Comparison of ENCODE assay signal across 39 cellular contexts in genomic region chr13:45704211-45704739, GRCh38. TPM values are rescaled to one million over a fixed set of nuclear protein-coding genes. Genes with fewer than 3 reads are reported as not detected.
"Had no signal": no experiment of that assay in that cellular context is flagged by ENCODE, and none has a peak within 500 bp of the region (broad histone marks: within the 10 kb centered on the region; RNA-seq: fewer than 3 reads in every experiment).

No MANE protein-coding gene starts in this region.

- H3K27me3 ChIP-seq: ascending aorta, breast epithelium, esophagus squamous epithelium, gastroesophageal sphincter had no signal

- H3K4me3 Mint-ChIP-seq: activated B cell treated with CpG ODN at 0.5 μM for 24 hours; activated CD4-positive, alpha-beta memory T cell treated with anti-CD3 and anti-CD28 coated beads for 36 hours; activated CD8-positive, alpha-beta memory T cell treated with anti-CD3 and anti-CD28 coated beads, Interleukin-2, amount 10 ng/mL, durations not matched to agents 7 days and 5 days; activated CD8-positive, alpha-beta T cell treated with anti-CD3 and anti-CD28 coated beads, Interleukin-2, amount 10 ng/mL, durations not matched to agents 7 days and 5 days; activated naive CD4-positive, alpha-beta T cell treated with anti-CD3 and anti-CD28 coated beads, Interleukin-2, amount 10 ng/mL, durations not matched to agents 7 days and 5 days; activated naive CD8-positive, alpha-beta T cell treated with anti-CD3 and anti-CD28 coated beads, Interleukin-2, amount 10 ng/mL, durations not matched to agents 7 days and 5 days; activated T-helper 1 cell treated with anti-CD3 and anti-CD28 coated beads, Interleukin-12 subunit alpha, Interleukin-12 subunit beta, Interleukin-2, Interleukin-4 antibody, amounts not matched to agents 30 ng/mL and 10 ng/mL and 1 ng/mL, durations not matched to agents 14 hours and 24 hours and 36 hours; effector memory CD8-positive, alpha-beta T cell; T-helper 17 cell; T-helper 2 cell treated with Interferon-gamma antibody and Interleukin-4, amounts not matched to agents 5 μg/mL and 100 μg/mL, for 36 hours had no signal

- H3K4me3 ChIP-seq: ascending aorta, breast epithelium, esophagus squamous epithelium, gastroesophageal sphincter had no signal

- ATAC-seq: activated CD4-positive, CD25-positive, alpha-beta regulatory T cell treated with anti-CD3 and anti-CD28 coated beads, Interleukin-2, amount 50 U/mL, for 24 hours; activated CD8-positive, alpha-beta memory T cell treated with anti-CD3 and anti-CD28 coated beads, Interleukin-2, amount 10 ng/mL, durations not matched to agents 7 days and 5 days; activated CD8-positive, alpha-beta T cell treated with anti-CD3 and anti-CD28 coated beads, Interleukin-2, amount 10 ng/mL, durations not matched to agents 7 days and 5 days; activated naive CD4-positive, alpha-beta T cell treated with anti-CD3 and anti-CD28 coated beads, Interleukin-2, amount 50 U/mL, for 72 hours; effector memory CD8-positive, alpha-beta T cell; gastroesophageal sphincter; T-helper 17 cell had no signal

- H3K36me3 Mint-ChIP-seq: activated CD4-positive, alpha-beta memory T cell treated with anti-CD3 and anti-CD28 coated beads for 36 hours; activated naive CD4-positive, alpha-beta T cell treated with anti-CD3 and anti-CD28 coated beads, Interleukin-2, amount 10 ng/mL, durations not matched to agents 7 days and 5 days; activated naive CD4-positive, alpha-beta T cell treated with anti-CD3 and anti-CD28 coated beads, Interleukin-2, amount 50 U/mL, for 72 hours; activated naive CD8-positive, alpha-beta T cell treated with anti-CD3 and anti-CD28 coated beads, Interleukin-2, amount 10 ng/mL, durations not matched to agents 7 days and 5 days; brain had no signal

- H3K27ac Mint-ChIP-seq: activated B cell treated with CpG ODN at 0.5 μM for 24 hours; activated CD4-positive, alpha-beta memory T cell treated with anti-CD3 and anti-CD28 coated beads for 36 hours; activated CD8-positive, alpha-beta memory T cell treated with anti-CD3 and anti-CD28 coated beads, Interleukin-2, amount 10 ng/mL, durations not matched to agents 7 days and 5 days; activated CD8-positive, alpha-beta T cell treated with anti-CD3 and anti-CD28 coated beads, Interleukin-2, amount 10 ng/mL, durations not matched to agents 7 days and 5 days; activated naive CD4-positive, alpha-beta T cell treated with anti-CD3 and anti-CD28 coated beads, Interleukin-2, amount 10 ng/mL, durations not matched to agents 7 days and 5 days; activated naive CD4-positive, alpha-beta T cell treated with anti-CD3 and anti-CD28 coated beads, Interleukin-2, amount 50 U/mL, for 72 hours; activated naive CD8-positive, alpha-beta T cell treated with anti-CD3 and anti-CD28 coated beads, Interleukin-2, amount 10 ng/mL, durations not matched to agents 7 days and 5 days; activated T-helper 1 cell treated with anti-CD3 and anti-CD28 coated beads, Interleukin-12 subunit alpha, Interleukin-12 subunit beta, Interleukin-2, Interleukin-4 antibody, amounts not matched to agents 30 ng/mL and 10 ng/mL and 1 ng/mL, durations not matched to agents 14 hours and 24 hours and 36 hours; activated T-helper 2 cell treated with anti-CD3 and anti-CD28 coated beads, Interferon-gamma antibody, Interleukin-2, Interleukin-4, amounts not matched to agents 10 μg/mL and 5 μg/mL and 100 μg/mL, durations not matched to agents 14 hours and 24 hours and 36 hours; effector memory CD8-positive, alpha-beta T cell; T-helper 17 cell; T-helper 2 cell treated with Interferon-gamma antibody and Interleukin-4, amounts not matched to agents 5 μg/mL and 100 μg/mL, for 36 hours had no signal

- H3K36me3 ChIP-seq: ascending aorta, breast epithelium, esophagus squamous epithelium, gastroesophageal sphincter, WERI-Rb-1 had no signal

- FAIRE-seq: colon had no signal

- H3K27me3 Mint-ChIP-seq: activated B cell treated with CpG ODN at 0.5 μM for 24 hours; activated CD8-positive, alpha-beta memory T cell treated with anti-CD3 and anti-CD28 coated beads, Interleukin-2, amount 10 ng/mL, durations not matched to agents 7 days and 5 days; activated naive CD8-positive, alpha-beta T cell treated with anti-CD3 and anti-CD28 coated beads, Interleukin-2, amount 10 ng/mL, durations not matched to agents 7 days and 5 days had no signal

- H3K9me3 ChIP-seq: ascending aorta, breast epithelium, esophagus squamous epithelium, gastroesophageal sphincter had no signal

- H3K27ac ChIP-seq: ascending aorta, breast epithelium, esophagus squamous epithelium, gastroesophageal sphincter, WERI-Rb-1 had no signal

- H3K4me1 Mint-ChIP-seq: activated B cell treated with CpG ODN at 0.5 μM for 24 hours; activated naive CD4-positive, alpha-beta T cell treated with anti-CD3 and anti-CD28 coated beads, Interleukin-2, amount 10 ng/mL, durations not matched to agents 7 days and 5 days; activated naive CD8-positive, alpha-beta T cell treated with anti-CD3 and anti-CD28 coated beads, Interleukin-2, amount 10 ng/mL, durations not matched to agents 7 days and 5 days had no signal

- DNase-seq: activated B cell treated with CpG ODN at 0.5 μM for 24 hours; activated CD4-positive, alpha-beta memory T cell treated with anti-CD3 and anti-CD28 coated beads for 36 hours; activated CD4-positive, alpha-beta T cell treated with anti-CD3 and anti-CD28 coated beads for 48 hours; activated CD4-positive, alpha-beta T cell treated with anti-CD3 and anti-CD28 coated beads, Interleukin-2, amount 50 U/mL, for 1 hour; activated CD8-positive, alpha-beta memory T cell treated with anti-CD3 and anti-CD28 coated beads, Interleukin-2, amount 10 ng/mL, durations not matched to agents 7 days and 5 days; activated CD8-positive, alpha-beta memory T cell treated with anti-CD3 and anti-CD28 coated beads, Interleukin-2, amount 50 U/mL, for 4 hours; activated CD8-positive, alpha-beta T cell treated with anti-CD3 and anti-CD28 coated beads, Interleukin-2, amount 10 ng/mL, durations not matched to agents 7 days and 5 days; activated effector memory CD4-positive, alpha-beta T cell treated with anti-CD3 and anti-CD28 coated beads, Interleukin-2, amount 50 U/mL, for 16 hours; activated naive CD4-positive, alpha-beta T cell treated with anti-CD3 and anti-CD28 coated beads, Interleukin-2, amount 10 ng/mL, durations not matched to agents 7 days and 5 days; activated naive CD8-positive, alpha-beta T cell treated with anti-CD3 and anti-CD28 coated beads, Interleukin-2, amount 10 ng/mL, durations not matched to agents 7 days and 5 days; activated T-cell treated with anti-CD3 and anti-CD28 coated beads, Interleukin-2, amount 50 U/mL, for 1 hour; activated T-cell treated with anti-CD3 and anti-CD28 coated beads, Interleukin-2, amount 50 U/mL, for 48 hours; cortex of kidney; dermis blood vessel endothelial cell; effector CD4-positive, alpha-beta T cell; effector memory CD8-positive, alpha-beta T cell; erythroblast; esophagus squamous epithelium; foreskin melanocyte; T-helper 1 cell; T-helper 17 cell; T1000; WERI-Rb-1 had no signal

- H3K9me3 Mint-ChIP-seq: activated B cell treated with CpG ODN at 0.5 μM for 24 hours; activated CD4-positive, alpha-beta memory T cell treated with anti-CD3 and anti-CD28 coated beads for 36 hours; activated naive CD4-positive, alpha-beta T cell treated with anti-CD3 and anti-CD28 coated beads, Interleukin-2, amount 10 ng/mL, durations not matched to agents 7 days and 5 days; activated naive CD4-positive, alpha-beta T cell treated with anti-CD3 and anti-CD28 coated beads, Interleukin-2, amount 50 U/mL, for 72 hours; activated naive CD8-positive, alpha-beta T cell treated with anti-CD3 and anti-CD28 coated beads, Interleukin-2, amount 10 ng/mL, durations not matched to agents 7 days and 5 days; activated T-helper 1 cell treated with anti-CD3 and anti-CD28 coated beads, Interleukin-12 subunit alpha, Interleukin-12 subunit beta, Interleukin-2, Interleukin-4 antibody, amounts not matched to agents 30 ng/mL and 10 ng/mL and 1 ng/mL, durations not matched to agents 14 hours and 24 hours and 36 hours; activated T-helper 2 cell treated with anti-CD3 and anti-CD28 coated beads, Interferon-gamma antibody, Interleukin-2, Interleukin-4, amounts not matched to agents 10 μg/mL and 5 μg/mL and 100 μg/mL, durations not matched to agents 14 hours and 24 hours and 36 hours; brain; effector memory CD8-positive, alpha-beta T cell; T-helper 2 cell treated with Interferon-gamma antibody and Interleukin-4, amounts not matched to agents 5 μg/mL and 100 μg/mL, for 36 hours had no signal

- H3K4me1 ChIP-seq: ascending aorta, breast epithelium, gastroesophageal sphincter had no signal

RNA-seq across cellular contexts. Expression of gene CBY2, which starts 2.2 kb away (rescaled TPM):
- total RNA-seq: activated B cell treated with CpG ODN at 0.5 μM for 24 hours; activated CD4-positive, alpha-beta memory T cell treated with anti-CD3 and anti-CD28 coated beads for 36 hours; activated CD8-positive, alpha-beta memory T cell treated with anti-CD3 and anti-CD28 coated beads for 36 hours; activated CD8-positive, alpha-beta memory T cell treated with anti-CD3 and anti-CD28 coated beads, Interleukin-2, amount 10 ng/mL, durations not matched to agents 7 days and 5 days; activated CD8-positive, alpha-beta T cell treated with anti-CD3 and anti-CD28 coated beads, Interleukin-2, amount 10 ng/mL, durations not matched to agents 7 days and 5 days; activated naive CD4-positive, alpha-beta T cell treated with anti-CD3 and anti-CD28 coated beads, Interleukin-2, amount 50 U/mL, for 72 hours; activated naive CD8-positive, alpha-beta T cell treated with anti-CD3 and anti-CD28 coated beads, Interleukin-2, amount 10 ng/mL, durations not matched to agents 7 days and 5 days; activated T-helper 1 cell treated with anti-CD3 and anti-CD28 coated beads, Interleukin-12 subunit alpha, Interleukin-12 subunit beta, Interleukin-2, Interleukin-4 antibody, amounts not matched to agents 30 ng/mL and 10 ng/mL and 1 ng/mL, durations not matched to agents 14 hours and 24 hours and 36 hours; activated T-helper 2 cell treated with anti-CD3 and anti-CD28 coated beads, Interferon-gamma antibody, Interleukin-2, Interleukin-4, amounts not matched to agents 10 μg/mL and 5 μg/mL and 100 μg/mL, durations not matched to agents 14 hours and 24 hours and 36 hours; ascending aorta; breast epithelium; cardiac septum; chondrocyte; dermis blood vessel endothelial cell; esophagus squamous epithelium; fibroblast of lung; fibroblast of villous mesenchyme; gastroesophageal sphincter; glomerular endothelial cell; T-helper 17 cell had no signal
